2 cellular contexts compared by ENCODE assay signal in genomic region chr4:109782092-109782491, GRCh38.
A peak's percentile ranks its signal among the peaks of the same experiment; 100 is the strongest.
TF ChIP-seq lines count a peak whose summit lies in the region.

No MANE protein-coding gene starts in this region.

TF ChIP-seq in K562, 482 proteins besides CTCF, POLR2A, EP300 and RAD21:
- TF ChIP-seq ZNF316 (IDR thresholded peaks at IDR 0.05): peak; percentile 42; the same call in 1 of the 2 replicates
- TF ChIP-seq ARNT (IDR thresholded peaks at IDR 0.05): peak in 1 of 2 experiments; percentile 90; a peak in 2 of 4 replicates
- peak; percentile 38; the same call in 1 of the 2 replicates for TF ChIP-seq C11orf30 (IDR thresholded peaks at IDR 0.05; ENCODE audit: low read depth)
- 0 out of 2 replicates have a peak, but pooled peaks have one; percentile 18 for TF ChIP-seq MAFF (IDR thresholded peaks at IDR 0.05; ENCODE audit: low read length)

TF ChIP-seq in HepG2, 621 proteins besides CTCF, POLR2A, EP300 and RAD21:
- TF ChIP-seq MAFF (IDR thresholded peaks at IDR 0.05; ENCODE audit: low read depth, low read length) (0 out of 2 replicates have a peak, but pooled peaks have one; percentile 4), MAFK (conservative IDR thresholded peaks at IDR 0.05 in 1 of 2, IDR thresholded peaks at IDR 0.05 in 1 of 2; ENCODE audit: low read length in 2 of 2) (peak in 1 of 2 experiments; percentile 27; a peak in 1 of 4 replicates)
TF ChIP-seq in HepG2: peak in this region for 2; not testable (repeated sequence) for 619.
